Comparison of ENCODE assay signal across 7 cellular contexts in the genomic region with DNA sequence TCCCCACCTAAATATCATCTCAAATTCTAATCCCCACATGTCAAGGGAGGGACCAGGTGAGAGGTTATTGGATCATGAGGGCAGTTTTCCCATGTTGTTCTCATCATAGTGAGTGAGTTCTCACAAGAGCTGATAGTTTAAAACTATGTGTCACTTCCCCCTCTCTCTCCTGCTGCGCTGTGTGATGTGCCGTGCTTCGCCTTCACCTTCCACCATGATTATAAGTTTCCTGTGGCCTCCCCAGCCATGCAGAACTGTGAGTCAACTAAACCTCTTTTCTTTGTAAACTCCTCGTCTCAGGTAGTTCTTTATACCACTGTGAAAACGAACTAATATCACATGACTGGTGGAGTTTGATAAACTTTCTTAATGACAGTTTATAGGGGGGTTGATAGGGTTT.
DNase-seq lines count a peak whose midpoint lies in the region; ATAC-seq and TF ChIP-seq lines count a peak whose summit lies in the region.
"Not testable (repeated sequence)": the region's sequence is repeated elsewhere in the genome, so short reads cannot be mapped to it uniquely, and the experiment has no call there.

No MANE protein-coding gene starts in this region.

- not testable (repeated sequence) for H3K9me3 ChIP-seq in CD8-positive, alpha-beta T cell (ENCODE audit: low read length); OCI-LY7 (ENCODE audit: low read length)

- not testable (repeated sequence) for H3K36me3 ChIP-seq in CD8-positive, alpha-beta T cell (ENCODE audit: insufficient read depth, low read length); OCI-LY7 (ENCODE audit: insufficient read depth, low read length)

- ATAC-seq in CD8-positive, alpha-beta T cell = peak; percentile 44
- ATAC-seq in memory B cell (ENCODE audit: low read depth) = peak; percentile 56
- peak; percentile 71 to 73 for ATAC-seq in natural killer cell treated with Interleukin-12 subunit alpha and Interleukin-12 subunit beta and Interleukin-15 and Interleukin-18, amount 100 ng/mL, for 72 hours
- peak; percentile 72 to 85 for ATAC-seq in stimulated activated naive B cell treated with anti-CD40 and anti-IgM and Interleukin-4, amounts not matched to agents 10 μg/mL and 1 μg/mL and 100 μg/mL, for 72 hours (replicated peaks)

- not testable (repeated sequence) for DNase-seq in CD8-positive, alpha-beta T cell; OCI-LY7 (ENCODE audit: low spot score); activated T-helper 2 cell treated with anti-CD3 and anti-CD28 coated beads, Interferon-gamma antibody, Interleukin-2, Interleukin-4, amounts not matched to agents 10 μg/mL and 5 μg/mL and 100 μg/mL, durations not matched to agents 14 hours and 24 hours and 36 hours (ENCODE audit: low spot score); memory B cell (ENCODE audit: low spot score in 2 of 2); natural killer cell treated with Interleukin-12 subunit alpha and Interleukin-12 subunit beta and Interleukin-15 and Interleukin-18, amount 100 ng/mL, for 72 hours (ENCODE audit: low spot score); stimulated activated naive B cell treated with anti-CD40 and anti-IgM and Interleukin-4, amounts not matched to agents 10 μg/mL and 1 μg/mL and 100 μg/mL, for 72 hours
- DNase-seq in activated CD4-positive, alpha-beta memory T cell treated with anti-CD3 and anti-CD28 coated beads for 36 hours = peak; percentile 20

- H3K27ac Mint-ChIP-seq in CD8-positive, alpha-beta T cell; activated CD4-positive, alpha-beta memory T cell treated with anti-CD3 and anti-CD28 coated beads for 36 hours; memory B cell; stimulated activated naive B cell treated with anti-CD40 and anti-IgM and Interleukin-4, amounts not matched to agents 10 μg/mL and 1 μg/mL and 100 μg/mL, for 72 hours: not testable (repeated sequence)
- H3K27ac Mint-ChIP-seq in activated T-helper 2 cell treated with anti-CD3 and anti-CD28 coated beads, Interferon-gamma antibody, Interleukin-2, Interleukin-4, amounts not matched to agents 10 μg/mL and 5 μg/mL and 100 μg/mL, durations not matched to agents 14 hours and 24 hours and 36 hours = peak overlapping the region; percentile 31
- peak overlapping the region in 1 of 2 donors; percentile 36 for H3K27ac Mint-ChIP-seq in natural killer cell treated with Interleukin-12 subunit alpha and Interleukin-12 subunit beta and Interleukin-15 and Interleukin-18, amount 100 ng/mL, for 72 hours

- POLR2A ChIA-PET in CD8-positive, alpha-beta T cell (lab: Charles Lee); OCI-LY7 (lab: Charles Lee); activated CD4-positive, alpha-beta memory T cell treated with anti-CD3 and anti-CD28 coated beads for 36 hours (lab: Charles Lee): not testable (repeated sequence)

- not testable (repeated sequence) for H3K9me2 ChIP-seq in OCI-LY7 (ENCODE audit: insufficient read depth, low read length)

- not testable (repeated sequence) for H3K27ac ChIP-seq in CD8-positive, alpha-beta T cell (ENCODE audit: low read depth, low read length); OCI-LY7 (ENCODE audit: low read depth, low read length, poor library complexity, severe bottlenecking)

- H3K27me3 ChIP-seq in CD8-positive, alpha-beta T cell (ENCODE audit: insufficient read depth, low read length) = not testable (repeated sequence)

- H3K9me3 Mint-ChIP-seq in CD8-positive, alpha-beta T cell; activated CD4-positive, alpha-beta memory T cell treated with anti-CD3 and anti-CD28 coated beads for 36 hours; activated T-helper 2 cell treated with anti-CD3 and anti-CD28 coated beads, Interferon-gamma antibody, Interleukin-2, Interleukin-4, amounts not matched to agents 10 μg/mL and 5 μg/mL and 100 μg/mL, durations not matched to agents 14 hours and 24 hours and 36 hours; memory B cell; natural killer cell treated with Interleukin-12 subunit alpha and Interleukin-12 subunit beta and Interleukin-15 and Interleukin-18, amount 100 ng/mL, for 72 hours; stimulated activated naive B cell treated with anti-CD40 and anti-IgM and Interleukin-4, amounts not matched to agents 10 μg/mL and 1 μg/mL and 100 μg/mL, for 72 hours: not testable (repeated sequence)

- H3K4me3 Mint-ChIP-seq in CD8-positive, alpha-beta T cell; activated CD4-positive, alpha-beta memory T cell treated with anti-CD3 and anti-CD28 coated beads for 36 hours; activated T-helper 2 cell treated with anti-CD3 and anti-CD28 coated beads, Interferon-gamma antibody, Interleukin-2, Interleukin-4, amounts not matched to agents 10 μg/mL and 5 μg/mL and 100 μg/mL, durations not matched to agents 14 hours and 24 hours and 36 hours (ENCODE audit: low read depth); memory B cell; natural killer cell treated with Interleukin-12 subunit alpha and Interleukin-12 subunit beta and Interleukin-15 and Interleukin-18, amount 100 ng/mL, for 72 hours; stimulated activated naive B cell treated with anti-CD40 and anti-IgM and Interleukin-4, amounts not matched to agents 10 μg/mL and 1 μg/mL and 100 μg/mL, for 72 hours: not testable (repeated sequence)

- not testable (repeated sequence) for BruUV-seq in OCI-LY7 (replicated peaks; lab: Mats Ljungman, UMichigan)

- not testable (repeated sequence) for TF ChIP-seq CTCF in CD8-positive, alpha-beta T cell (IDR thresholded peaks at IDR 0.05); OCI-LY7 (conservative IDR thresholded peaks at IDR 0.05; ENCODE audit: low read length)

- intact Hi-C loops in CD8-positive, alpha-beta T cell (cut with DNase I, micrococcal nuclease); OCI-LY7 (cut with micrococcal nuclease; ENCODE audit: unreplicated experiment); activated CD4-positive, alpha-beta memory T cell treated with anti-CD3 and anti-CD28 coated beads for 36 hours (cut with micrococcal nuclease); activated T-helper 2 cell treated with anti-CD3 and anti-CD28 coated beads, Interferon-gamma antibody, Interleukin-2, Interleukin-4, amounts not matched to agents 10 μg/mL and 5 μg/mL and 100 μg/mL, durations not matched to agents 14 hours and 24 hours and 36 hours (cut with micrococcal nuclease): not testable (repeated sequence)

- not testable (repeated sequence) for H2AFZ ChIP-seq in OCI-LY7 (ENCODE audit: low read length)

- H3K79me2 ChIP-seq in OCI-LY7 (ENCODE audit: insufficient read depth, low read depth, low read length) = not testable (repeated sequence)

- H3K27me3 Mint-ChIP-seq in CD8-positive, alpha-beta T cell (ENCODE audit: low read depth); activated CD4-positive, alpha-beta memory T cell treated with anti-CD3 and anti-CD28 coated beads for 36 hours; memory B cell; stimulated activated naive B cell treated with anti-CD40 and anti-IgM and Interleukin-4, amounts not matched to agents 10 μg/mL and 1 μg/mL and 100 μg/mL, for 72 hours: not testable (repeated sequence)
- H3K27me3 Mint-ChIP-seq in activated T-helper 2 cell treated with anti-CD3 and anti-CD28 coated beads, Interferon-gamma antibody, Interleukin-2, Interleukin-4, amounts not matched to agents 10 μg/mL and 5 μg/mL and 100 μg/mL, durations not matched to agents 14 hours and 24 hours and 36 hours (ENCODE audit: low read depth) = peaks cover 11% of the 10 kb centered on the region
- H3K27me3 Mint-ChIP-seq in natural killer cell treated with Interleukin-12 subunit alpha and Interleukin-12 subunit beta and Interleukin-15 and Interleukin-18, amount 100 ng/mL, for 72 hours = peaks cover 19 to 36% of the 10 kb centered on the region in 2 donors

- not testable (repeated sequence) for H3K4me3 ChIP-seq in CD8-positive, alpha-beta T cell (ENCODE audit: low read depth, low read length); OCI-LY7 (ENCODE audit: low read depth, low read length, poor library complexity, severe bottlenecking)

- H4K20me1 ChIP-seq in OCI-LY7 (ENCODE audit: insufficient read depth, low read length) = not testable (repeated sequence)

- CTCF ChIA-PET in CD8-positive, alpha-beta T cell (lab: Charles Lee); OCI-LY7 (lab: Charles Lee; ENCODE audit: unreplicated experiment); activated CD4-positive, alpha-beta memory T cell treated with anti-CD3 and anti-CD28 coated beads for 36 hours (lab: Charles Lee): not testable (repeated sequence)

- H3K4me2 ChIP-seq in OCI-LY7 (ENCODE audit: low read length) = 0 out of 2 replicates have a peak overlapping the region, but pooled peaks have one; percentile 12

- H3K36me3 Mint-ChIP-seq in CD8-positive, alpha-beta T cell; activated CD4-positive, alpha-beta memory T cell treated with anti-CD3 and anti-CD28 coated beads for 36 hours; activated T-helper 2 cell treated with anti-CD3 and anti-CD28 coated beads, Interferon-gamma antibody, Interleukin-2, Interleukin-4, amounts not matched to agents 10 μg/mL and 5 μg/mL and 100 μg/mL, durations not matched to agents 14 hours and 24 hours and 36 hours (ENCODE audit: low read depth); memory B cell; natural killer cell treated with Interleukin-12 subunit alpha and Interleukin-12 subunit beta and Interleukin-15 and Interleukin-18, amount 100 ng/mL, for 72 hours; stimulated activated naive B cell treated with anti-CD40 and anti-IgM and Interleukin-4, amounts not matched to agents 10 μg/mL and 1 μg/mL and 100 μg/mL, for 72 hours: not testable (repeated sequence)

- H3K4me1 ChIP-seq in CD8-positive, alpha-beta T cell (ENCODE audit: insufficient read depth, low read length); OCI-LY7 (ENCODE audit: insufficient read depth, low read length, poor library complexity, severe bottlenecking): not testable (repeated sequence)

- H3K4me1 Mint-ChIP-seq in CD8-positive, alpha-beta T cell (ENCODE audit: low read depth); activated CD4-positive, alpha-beta memory T cell treated with anti-CD3 and anti-CD28 coated beads for 36 hours (ENCODE audit: low read depth); activated T-helper 2 cell treated with anti-CD3 and anti-CD28 coated beads, Interferon-gamma antibody, Interleukin-2, Interleukin-4, amounts not matched to agents 10 μg/mL and 5 μg/mL and 100 μg/mL, durations not matched to agents 14 hours and 24 hours and 36 hours (ENCODE audit: low read depth); memory B cell; natural killer cell treated with Interleukin-12 subunit alpha and Interleukin-12 subunit beta and Interleukin-15 and Interleukin-18, amount 100 ng/mL, for 72 hours (ENCODE audit: low read depth in 2 of 2); stimulated activated naive B cell treated with anti-CD40 and anti-IgM and Interleukin-4, amounts not matched to agents 10 μg/mL and 1 μg/mL and 100 μg/mL, for 72 hours: not testable (repeated sequence)
